In the genomic region with DNA sequence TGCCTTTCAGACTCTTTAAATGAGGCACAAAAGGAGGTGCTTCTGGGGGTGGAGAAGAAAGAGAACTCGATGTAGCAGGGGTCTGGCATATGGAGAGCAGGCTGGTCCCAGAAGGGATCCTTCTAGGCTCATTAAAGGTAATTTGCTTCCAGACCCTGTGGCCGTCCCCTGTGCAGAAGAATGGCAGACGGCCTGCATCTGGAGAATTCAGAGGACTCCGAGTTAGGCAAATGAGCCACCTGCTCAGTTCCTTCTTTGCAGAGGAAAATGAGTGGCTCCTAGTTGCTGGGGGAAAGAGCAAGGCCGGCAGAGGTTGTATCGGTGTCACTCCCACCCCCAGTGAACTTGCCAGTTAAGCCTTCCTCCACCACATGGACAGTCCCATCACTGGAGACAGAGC, we compare ENCODE assay signal across 34 cellular contexts.
"Had no signal": no experiment of that assay in that cellular context is flagged by ENCODE, and none has a peak within 500 bp of the region (broad histone marks: within the 10 kb centered on the region; RNA-seq: fewer than 3 reads in every experiment).

No MANE protein-coding gene starts in this region.

- H3K27ac ChIP-seq: dorsolateral prefrontal cortex, epithelial cell of prostate, gastrocnemius medialis, heart left ventricle, hepatocyte, neutrophil, parathyroid adenoma, prostate gland, right atrium auricular region, suprapubic skin, transverse colon, upper lobe of right lung, uterus had no signal

- H3K4me1 ChIP-seq: gastrocnemius medialis, heart left ventricle, parathyroid adenoma, prostate gland, right atrium auricular region, suprapubic skin, transverse colon, upper lobe of right lung, uterus had no signal

- H3K4me3 ChIP-seq: dorsolateral prefrontal cortex, gastrocnemius medialis, heart left ventricle, hepatocyte, lung, mucosa of descending colon, prostate gland, right atrium auricular region, smooth muscle cell, suprapubic skin, transverse colon, upper lobe of right lung, uterus had no signal

- DNase-seq: dorsolateral prefrontal cortex; effector CD4-positive, alpha-beta T cell; endodermal cell; foreskin fibroblast; gastrocnemius medialis; heart left ventricle; kidney; mucosa of descending colon; naive B cell; stimulated activated CD4-positive, alpha-beta T cell treated with anti-CD3 and anti-CD28 coated beads, Interleukin-12 subunit alpha, Interleukin-12 subunit beta, amount 100 ng/mL, for 4 hours; stimulated activated CD4-positive, alpha-beta T cell treated with anti-CD3 and anti-CD28 coated beads, Interleukin-1b, Interleukin-23, amount 100 ng/mL, for 48 hours; stimulated activated CD4-positive, alpha-beta T cell treated with anti-CD3 and anti-CD28 coated beads, Interleukin-4, amount 100 ng/mL, for 1 hour; stimulated activated CD8-positive, alpha-beta memory T cell treated with anti-CD3 and anti-CD28 coated beads, Interleukin-4, amount 100 ng/mL, for 48 hours; stimulated activated naive CD4-positive, alpha-beta T cell; stimulated activated naive CD8-positive, alpha-beta T cell treated with anti-CD3 and anti-CD28 coated beads, Interleukin-15, amount 100 ng/mL, for 72 hours; transverse colon; upper lobe of right lung; uterus had no signal

- H3K27ac Mint-ChIP-seq: endodermal cell; memory B cell; mesothelial cell of epicardium; natural killer cell treated with Interleukin-12 subunit alpha and Interleukin-12 subunit beta and Interleukin-15 and Interleukin-18, amount 100 ng/mL, for 72 hours; stimulated activated naive CD8-positive, alpha-beta T cell treated with anti-CD3 and anti-CD28 coated beads, Interleukin-15, amount 100 ng/mL, for 72 hours had no signal

- H3K4me3 Mint-ChIP-seq: endodermal cell; memory B cell; mesothelial cell of epicardium; naive B cell; natural killer cell treated with Interleukin-12 subunit alpha and Interleukin-12 subunit beta and Interleukin-15 and Interleukin-18, amount 100 ng/mL, for 72 hours; neural crest cell; stimulated activated naive CD8-positive, alpha-beta T cell treated with anti-CD3 and anti-CD28 coated beads, Interleukin-15, amount 100 ng/mL, for 72 hours had no signal

- H3K4me1 Mint-ChIP-seq: endodermal cell; naive B cell; neural crest cell; stimulated activated naive CD8-positive, alpha-beta T cell treated with anti-CD3 and anti-CD28 coated beads, Interleukin-15, amount 100 ng/mL, for 72 hours had no signal

- H3K27me3 ChIP-seq: dorsolateral prefrontal cortex, gastrocnemius medialis, heart left ventricle, hepatocyte, neutrophil, right atrium auricular region, suprapubic skin, transverse colon, upper lobe of right lung, uterus had no signal

- H3K9me3 Mint-ChIP-seq: endodermal cell; memory B cell; mesothelial cell of epicardium; natural killer cell treated with Interleukin-12 subunit alpha and Interleukin-12 subunit beta and Interleukin-15 and Interleukin-18, amount 100 ng/mL, for 72 hours; neural crest cell; stimulated activated naive CD8-positive, alpha-beta T cell treated with anti-CD3 and anti-CD28 coated beads, Interleukin-15, amount 100 ng/mL, for 72 hours had no signal

- H3K9me3 ChIP-seq: gastrocnemius medialis, heart left ventricle, mucosa of descending colon, neutrophil, prostate gland, right atrium auricular region, suprapubic skin, transverse colon, upper lobe of right lung, uterus had no signal

- H3K36me3 ChIP-seq: gastrocnemius medialis, heart left ventricle, neutrophil, prostate gland, right atrium auricular region, suprapubic skin, transverse colon, upper lobe of right lung, uterus had no signal

- H3K36me3 Mint-ChIP-seq: memory B cell; mesothelial cell of epicardium; naive B cell; natural killer cell treated with Interleukin-12 subunit alpha and Interleukin-12 subunit beta and Interleukin-15 and Interleukin-18, amount 100 ng/mL, for 72 hours had no signal

- ATAC-seq: esophagus mucosa; gastrocnemius medialis; heart left ventricle; left lobe of liver; mucosa of descending colon; natural killer cell treated with Interleukin-12 subunit alpha and Interleukin-12 subunit beta and Interleukin-15 and Interleukin-18, amount 100 ng/mL, for 72 hours; sciatic nerve; stimulated activated naive CD8-positive, alpha-beta T cell treated with anti-CD3 and anti-CD28 coated beads, Interleukin-15, amount 100 ng/mL, for 72 hours; upper lobe of right lung had no signal
